ENCODE assay signal across 18 cellular contexts in genomic region chr3:128723477-128723876, GRCh38. TPM values are rescaled to one million over a fixed set of nuclear protein-coding genes. Genes with fewer than 3 reads are reported as not detected.
DNase-seq lines count a peak whose midpoint lies in the region; ATAC-seq, FAIRE-seq and TF ChIP-seq lines count a peak whose summit lies in the region.
"Had no signal": no experiment of that assay in that cellular context is flagged by ENCODE, and none has a peak within 500 bp of the region (broad histone marks: within the 10 kb centered on the region; RNA-seq: fewer than 3 reads in every experiment).

No MANE protein-coding gene starts in this region.

- H3K4me3 ChIP-seq in HepG2 (replicated peaks in 1 of 3; ENCODE audit: insufficient read depth in 1 of 3, low read depth in 2 of 3, low read length in 3 of 3) (no peak overlapping the region), right lobe of liver (no peak overlapping the region)

- FAIRE-seq in HepG2 (lab: Jason Lieb, UNC), result no peak
- FAIRE-seq: A204.1 had no signal

- 45% methylated on average over 6 of the region's 6 CpGs for WGBS in HepG2 (ENCODE audit: low lambda C conversion rate)
- WGBS in right lobe of liver (ENCODE audit: insufficient coverage, low coverage, low lambda C conversion rate, missing lambda C conversion rate), result 91% methylated on average over 6 of the region's 6 CpGs

- no peak for ATAC-seq in HepG2
- ATAC-seq in right lobe of liver, result no peak
- no peak for ATAC-seq in naive B cell (ENCODE audit: low read depth in 2 of 2)

- no peak for DNase-seq in HepG2 (ENCODE audit: low spot score)
- DNase-seq in right lobe of liver, result no peak
- DNase-seq in naive B cell, result no peak
- DNase-seq in activated T-helper 1 cell treated with anti-CD3 and anti-CD28 coated beads, Interleukin-12 subunit alpha, Interleukin-12 subunit beta, Interleukin-2, Interleukin-4 antibody, amounts not matched to agents 30 ng/mL and 10 ng/mL and 1 ng/mL, durations not matched to agents 14 hours and 24 hours and 36 hours (ENCODE audit: low spot score), result no peak
- no peak for DNase-seq in UCSD-AML1 (lab: John Stamatoyannopoulos, UW; ENCODE audit: unreplicated experiment)
- DNase-seq in middle frontal gyrus (ENCODE audit: extremely low spot score, low spot score), result no peak
- DNase-seq: BE2C; Caco-2; CD4-positive, CD25-positive, alpha-beta regulatory T cell; DMS153; GDM1; HCEC 1CT; NCI-H1105 treated with DMSO at 0.1 percent for 48 hours; NCI-H1694; NK-92 treated with Interleukin-12 subunit alpha and Interleukin-12 subunit beta, amount 100 ng/mL, for 24 hours; SHP77 had no signal

- H3K27ac Mint-ChIP-seq in dendritic cell treated with granulocyte-macrophage colony-stimulating factor and Interleukin-4, amounts not matched to agents 40 ng/mL and 50 ng/mL, for 4 days, result peak overlapping the region; percentile 94
- H3K27ac Mint-ChIP-seq in naive B cell, result peak overlapping the region in 4 of 6 donors; percentile 20 to 97 (median 48)
- no peak overlapping the region for H3K27ac Mint-ChIP-seq in activated T-helper 1 cell treated with anti-CD3 and anti-CD28 coated beads, Interleukin-12 subunit alpha, Interleukin-12 subunit beta, Interleukin-2, Interleukin-4 antibody, amounts not matched to agents 30 ng/mL and 10 ng/mL and 1 ng/mL, durations not matched to agents 14 hours and 24 hours and 36 hours

- no peak for TF ChIP-seq CTCF in HepG2 (CRISPR knock-in tag; IDR thresholded peaks at IDR 0.05)
- no peak for TF ChIP-seq CTCF in right lobe of liver (IDR thresholded peaks at IDR 0.05)

- H3K4me1 ChIP-seq in HepG2 (ENCODE audit: insufficient read depth, low read length), result peaks cover 26% of the 10 kb centered on the region
- peaks cover 0 to 16% (median 2%) of the 10 kb centered on the region in 4 donors for H3K4me1 ChIP-seq in right lobe of liver

- in situ Hi-C loops in HepG2 (cut with HindIII; ENCODE audit: extremely low pct_ligation_motif_present, low pct_unique_long_range_greater_than_20kb), result no loop called here

- H3K27ac ChIP-seq in HepG2 (ENCODE audit: extremely low read length, insufficient read depth, low read length), result no peak overlapping the region
- H3K27ac ChIP-seq in right lobe of liver, result no peak overlapping the region

- no peaks in the 10 kb centered on the region for H3K27me3 Mint-ChIP-seq in dendritic cell treated with granulocyte-macrophage colony-stimulating factor and Interleukin-4, amounts not matched to agents 40 ng/mL and 50 ng/mL, for 4 days
- peaks cover 11 to 20% (median 18%) of the 10 kb centered on the region in 3 donors for H3K27me3 Mint-ChIP-seq in naive B cell
- peaks cover 3% of the 10 kb centered on the region for H3K27me3 Mint-ChIP-seq in activated T-helper 1 cell treated with anti-CD3 and anti-CD28 coated beads, Interleukin-12 subunit alpha, Interleukin-12 subunit beta, Interleukin-2, Interleukin-4 antibody, amounts not matched to agents 30 ng/mL and 10 ng/mL and 1 ng/mL, durations not matched to agents 14 hours and 24 hours and 36 hours (ENCODE audit: insufficient read depth)

- H3K9ac ChIP-seq in HepG2 (ENCODE audit: insufficient read depth, low read depth, low read length), result no peak overlapping the region

- CTCF ChIA-PET in HepG2 (lab: Yijun Ruan, JAX; ENCODE audit: low intra/inter-chr PET ratio, low total read pairs), result no interaction called here

- POLR2A ChIA-PET in HepG2 (lab: Yijun Ruan, JAX), result no interaction called here

- no peak for TF ChIP-seq RAD21 in HepG2 (CRISPR knock-in tag; IDR thresholded peaks at IDR 0.05)

- H3K4me2 ChIP-seq in HepG2 (ENCODE audit: low read depth, low read length), result no peak overlapping the region

- H3K4me1 Mint-ChIP-seq in dendritic cell treated with granulocyte-macrophage colony-stimulating factor and Interleukin-4, amounts not matched to agents 40 ng/mL and 50 ng/mL, for 4 days (ENCODE audit: low read depth), result peaks cover 62% of the 10 kb centered on the region
- H3K4me1 Mint-ChIP-seq in naive B cell, result peaks cover 31 to 35% (median 34%) of the 10 kb centered on the region in 3 donors
- H3K4me1 Mint-ChIP-seq in activated T-helper 1 cell treated with anti-CD3 and anti-CD28 coated beads, Interleukin-12 subunit alpha, Interleukin-12 subunit beta, Interleukin-2, Interleukin-4 antibody, amounts not matched to agents 30 ng/mL and 10 ng/mL and 1 ng/mL, durations not matched to agents 14 hours and 24 hours and 36 hours (ENCODE audit: low read depth), result peaks cover 38% of the 10 kb centered on the region

- no peaks in the 10 kb centered on the region; a peak in 2 of 5 replicates for H3K36me3 ChIP-seq in HepG2 (replicated peaks in 1 of 2; ENCODE audit: control insufficient read depth in 1 of 2, insufficient read depth in 2 of 2, low read length in 2 of 2)
- H3K36me3 ChIP-seq in right lobe of liver, result no peaks in the 10 kb centered on the region
- H3K36me3 ChIP-seq: BE2C had no signal

- H2AFZ ChIP-seq in HepG2 (ENCODE audit: low read length), result peak overlapping the region; percentile 61

- H3K9me3 ChIP-seq in HepG2 (ENCODE audit: low read length) (no peaks in the 10 kb centered on the region), right lobe of liver (no peaks in the 10 kb centered on the region)
- H3K9me3 ChIP-seq: BE2C, Caco-2 had no signal

- no peak for TF ChIP-seq POLR2A in HepG2 (IDR thresholded peaks at IDR 0.05; ENCODE audit: insufficient read depth in 1 of 2, low read depth in 2 of 2, low read length in 2 of 2)
- no peak for TF ChIP-seq POLR2A in right lobe of liver (IDR thresholded peaks at IDR 0.05)

- peaks cover 0 to 12% of the 10 kb centered on the region in 2 experiments; a peak in 1 of 5 replicates for H3K27me3 ChIP-seq in HepG2 (ENCODE audit: control insufficient read depth in 1 of 2, insufficient read depth in 2 of 2, low read length in 2 of 2)
- H3K27me3 ChIP-seq in right lobe of liver, result no peaks in the 10 kb centered on the region
- H3K27me3 ChIP-seq: BE2C had no signal

- BruUV-seq in HepG2 (replicated peaks; lab: Mats Ljungman, UMichigan), result no TSS peak

- intact Hi-C loops in HepG2 (cut with micrococcal nuclease; ENCODE audit: unreplicated experiment) (no loop called here), right lobe of liver (cut with DNase I) (no loop called here)
- intact Hi-C loops in dendritic cell treated with granulocyte-macrophage colony-stimulating factor and Interleukin-4, amounts not matched to agents 40 ng/mL and 50 ng/mL, for 4 days (cut with micrococcal nuclease), result no loop called here
- intact Hi-C loops in activated T-helper 1 cell treated with anti-CD3 and anti-CD28 coated beads, Interleukin-12 subunit alpha, Interleukin-12 subunit beta, Interleukin-2, Interleukin-4 antibody, amounts not matched to agents 30 ng/mL and 10 ng/mL and 1 ng/mL, durations not matched to agents 14 hours and 24 hours and 36 hours (cut with micrococcal nuclease), result no loop called here

- no peak overlapping the region for H3K4me3 Mint-ChIP-seq in dendritic cell treated with granulocyte-macrophage colony-stimulating factor and Interleukin-4, amounts not matched to agents 40 ng/mL and 50 ng/mL, for 4 days
- peak overlapping the region in 1 of 8 donors; percentile 27 for H3K4me3 Mint-ChIP-seq in naive B cell
- H3K4me3 Mint-ChIP-seq in activated T-helper 1 cell treated with anti-CD3 and anti-CD28 coated beads, Interleukin-12 subunit alpha, Interleukin-12 subunit beta, Interleukin-2, Interleukin-4 antibody, amounts not matched to agents 30 ng/mL and 10 ng/mL and 1 ng/mL, durations not matched to agents 14 hours and 24 hours and 36 hours, result no peak overlapping the region

- H3K9me3 Mint-ChIP-seq in dendritic cell treated with granulocyte-macrophage colony-stimulating factor and Interleukin-4, amounts not matched to agents 40 ng/mL and 50 ng/mL, for 4 days, result no peaks in the 10 kb centered on the region
- peaks cover 0 to 2% (median 0%) of the 10 kb centered on the region in 7 donors for H3K9me3 Mint-ChIP-seq in naive B cell
- H3K9me3 Mint-ChIP-seq in activated T-helper 1 cell treated with anti-CD3 and anti-CD28 coated beads, Interleukin-12 subunit alpha, Interleukin-12 subunit beta, Interleukin-2, Interleukin-4 antibody, amounts not matched to agents 30 ng/mL and 10 ng/mL and 1 ng/mL, durations not matched to agents 14 hours and 24 hours and 36 hours, result no peaks in the 10 kb centered on the region
- H3K9me3 Mint-ChIP-seq: CD4-positive, CD25-positive, alpha-beta regulatory T cell had no signal

- H3K36me3 Mint-ChIP-seq in dendritic cell treated with granulocyte-macrophage colony-stimulating factor and Interleukin-4, amounts not matched to agents 40 ng/mL and 50 ng/mL, for 4 days (ENCODE audit: low read depth), result peaks cover 20% of the 10 kb centered on the region
- H3K36me3 Mint-ChIP-seq in naive B cell, result peaks cover 0 to 4% of the 10 kb centered on the region in 2 donors
- H3K36me3 Mint-ChIP-seq in activated T-helper 1 cell treated with anti-CD3 and anti-CD28 coated beads, Interleukin-12 subunit alpha, Interleukin-12 subunit beta, Interleukin-2, Interleukin-4 antibody, amounts not matched to agents 30 ng/mL and 10 ng/mL and 1 ng/mL, durations not matched to agents 14 hours and 24 hours and 36 hours (ENCODE audit: low read depth), result peaks cover 11% of the 10 kb centered on the region

- TF ChIP-seq EP300 in HepG2 (IDR thresholded peaks at IDR 0.05; ENCODE audit: low read depth in 2 of 2, low read length in 2 of 2) (no peak), HepG2 (CRISPR knock-in tag; IDR thresholded peaks at IDR 0.05; ENCODE audit: borderline replicate concordance) (no peak)

- H4K20me1 ChIP-seq in HepG2 (ENCODE audit: insufficient read depth, low read length), result peaks cover 22% of the 10 kb centered on the region

- peaks cover 25% of the 10 kb centered on the region for H3K79me2 ChIP-seq in HepG2 (ENCODE audit: insufficient read depth, low read length)

RNA-seq across cellular contexts. Expression of gene RAB7A, which starts 2.5 kb away (rescaled TPM):
- total RNA-seq in HepG2 (2016; rRNA removed; fragmentation: Illumina TruSeq; extraction: Trizol) (26.5 and 49.0 TPM in 2 replicates), right lobe of liver (100 to 1,000 TPM in 4 of 6 experiments, 10 to 100 TPM in 2; 84.0 to 145 (median 119) TPM)
- 38.7 and 41.1 TPM in 2 replicates for total RNA-seq in HepG2 (2016; cell fraction: cytosol; rRNA removed; fragmentation: Illumina TruSeq; extraction: Trizol; ENCODE audit: low read depth)
- 28.3 and 46.8 TPM in 2 replicates for total RNA-seq in HepG2 (2016; cell fraction: insoluble cytoplasmic fraction; rRNA removed; fragmentation: Illumina TruSeq; extraction: Trizol)
- total RNA-seq in HepG2 (2016; cell fraction: membrane; rRNA removed; fragmentation: Illumina TruSeq; extraction: Trizol), result 17.9 and 21.7 TPM in 2 replicates
- 23.4 and 24.9 TPM in 2 replicates for total RNA-seq in HepG2 (2016; cell fraction: nucleus; rRNA removed; fragmentation: Illumina TruSeq; extraction: Trizol)
- polyA plus RNA-seq in HepG2 (2011; rRNA removed) (151 and 182 TPM in 2 replicates), naive B cell (ENCODE audit: low read depth in 6 of 6) (100 to 1,000 TPM; 165 to 252 (median 189) TPM)
- 150 and 192 TPM in 2 replicates for polyA plus RNA-seq in HepG2 (2011; cell fraction: cytosol; rRNA removed)
- 22.3 and 35.1 TPM in 2 replicates for polyA plus RNA-seq in HepG2 (2011; cell fraction: nucleus; rRNA removed)
- polyA plus RNA-seq in HepG2 (2012), result 113 and 143 TPM in 2 replicates
- polyA plus RNA-seq in HepG2 (2016; cell fraction: cytosol; fragmentation: Illumina TruSeq; extraction: Trizol; ENCODE audit: low read depth), result 9.2 and 10.5 TPM in 2 replicates
- 212 and 261 TPM in 2 replicates for polyA plus RNA-seq in HepG2 (2016; cell fraction: insoluble cytoplasmic fraction; fragmentation: Illumina TruSeq; extraction: Trizol; ENCODE audit: low read depth)
- polyA plus RNA-seq in HepG2 (2016; cell fraction: membrane; fragmentation: Illumina TruSeq; extraction: Trizol; ENCODE audit: low read depth), result 28.1 and 31.8 TPM in 2 replicates
- 82.8 and 96.0 TPM in 2 replicates for polyA plus RNA-seq in HepG2 (2016; cell fraction: nucleus; fragmentation: Illumina TruSeq; extraction: Trizol; ENCODE audit: insufficient read depth, low read depth)
- 149 and 160 TPM in 2 replicates for polyA minus RNA-seq in HepG2 (2011; rRNA and poly(A)+ RNA removed; ENCODE audit: low replicate concordance)
- polyA minus RNA-seq in HepG2 (2011; cell fraction: cytosol; rRNA and poly(A)+ RNA removed), result 58.7 and 72.0 TPM in 2 replicates
- 34.9 and 44.1 TPM in 2 replicates for polyA minus RNA-seq in HepG2 (2011; cell fraction: nucleus; rRNA and poly(A)+ RNA removed)
- total RNA-seq in activated T-helper 1 cell treated with anti-CD3 and anti-CD28 coated beads, Interleukin-12 subunit alpha, Interleukin-12 subunit beta, Interleukin-2, Interleukin-4 antibody, amounts not matched to agents 30 ng/mL and 10 ng/mL and 1 ng/mL, durations not matched to agents 14 hours and 24 hours and 36 hours, result 318 and 329 TPM in 2 replicates
